16 cellular contexts compared by ENCODE assay signal in genomic region chr13:68509734-68510621, GRCh38.
DNase-seq lines count a peak whose midpoint lies in the region; ATAC-seq, FAIRE-seq and TF ChIP-seq lines count a peak whose summit lies in the region.
"Had no signal": no experiment of that assay in that cellular context is flagged by ENCODE, and none has a peak within 500 bp of the region (broad histone marks: within the 10 kb centered on the region; RNA-seq: fewer than 3 reads in every experiment).

No MANE protein-coding gene starts in this region.

- H3K4me1 ChIP-seq in stomach (no peaks in the 10 kb centered on the region), kidney (ENCODE audit: control insufficient read depth in 1 of 2, insufficient read depth in 1 of 2, low read depth in 1 of 2, low read length in 2 of 2) (no peaks in the 10 kb centered on the region)
- H3K4me1 ChIP-seq: prostate gland had no signal

- intact Hi-C loops in stomach (cut with DNase I; ENCODE audit: low total_unique reads) (no loop called here), kidney (cut with DNase I) (no loop called here)

- no peak overlapping the region for H3K9ac ChIP-seq in kidney (ENCODE audit: low read length in 2 of 2)
- H3K9ac ChIP-seq: BLaER1 treated with 17β-estradiol and CSF1 and Interleukin-3, amounts not matched to agents 10 nM and 100 nM had no signal

- no peak overlapping the region for H3K27ac ChIP-seq in stomach
- H3K27ac ChIP-seq in kidney (ENCODE audit: low read depth in 2 of 2, low read length in 2 of 2), result no peak overlapping the region
- H3K27ac ChIP-seq: BLaER1 treated with 17β-estradiol and CSF1 and Interleukin-3, amounts not matched to agents 10 nM and 100 nM; prostate gland had no signal

- TF ChIP-seq EP300 in stomach (IDR thresholded peaks at IDR 0.05), result no peak

- TF ChIP-seq CTCF in epithelial cell of esophagus (IDR thresholded peaks at IDR 0.05; ENCODE audit: insufficient read depth, low read depth, low read length, missing control alignments) (no peak), stomach (IDR thresholded peaks at IDR 0.05) (no peak), kidney (IDR thresholded peaks at IDR 0.05; ENCODE audit: borderline replicate concordance, extremely low read depth, insufficient read depth) (no peak)

- H3K9me3 ChIP-seq in stomach (no peaks in the 10 kb centered on the region), kidney (ENCODE audit: control insufficient read depth in 1 of 2, low read length in 2 of 2) (no peaks in the 10 kb centered on the region)
- H3K9me3 ChIP-seq: BLaER1 treated with 17β-estradiol and CSF1 and Interleukin-3, amounts not matched to agents 10 nM and 100 nM; prostate gland had no signal

- H3K4me3 ChIP-seq in epithelial cell of esophagus (ENCODE audit: low read length), result no peak overlapping the region
- H3K4me3 ChIP-seq in stomach, result no peak overlapping the region
- no peak overlapping the region for H3K4me3 ChIP-seq in kidney (ENCODE audit: low read length in 2 of 2)
- H3K4me3 ChIP-seq: BLaER1 treated with 17β-estradiol and CSF1 and Interleukin-3, amounts not matched to agents 10 nM and 100 nM; prostate gland had no signal

- DNase-seq in epithelial cell of esophagus (ENCODE audit: low read depth), result peak; percentile 67
- no peak for DNase-seq in SIG-M5 treated with dmso at 0.1 percent for 504 hours (lab: John Stamatoyannopoulos, UW; ENCODE audit: unreplicated experiment)
- no peak for DNase-seq in stimulated activated CD4-positive, alpha-beta T cell treated with anti-CD3 and anti-CD28 coated beads, Interleukin-15, amount 100 ng/mL, for 24 hours
- DNase-seq in stomach, result no peak
- DNase-seq in kidney, result no peak
- DNase-seq: activated T-cell treated with anti-CD3 and anti-CD28 coated beads for 4 hours; cortex of kidney; HFFc6; stimulated activated CD4-positive, alpha-beta T cell treated with anti-CD3 and anti-CD28 coated beads, Interleukin-2, amount 100 ng/mL, for 24 hours; stimulated activated naive CD4-positive, alpha-beta T cell treated with Interleukin-2 at 50 U/mL for 16 hours had no signal

- FAIRE-seq in kidney (lab: Jason Lieb, UNC), result no peak
- FAIRE-seq: HepG2 had no signal

- H3K27me3 ChIP-seq in stomach, result no peaks in the 10 kb centered on the region
- H3K27me3 ChIP-seq: BLaER1 treated with 17β-estradiol and CSF1 and Interleukin-3, amounts not matched to agents 10 nM and 100 nM had no signal

- ATAC-seq in GM18858 (IDR thresholded peaks at IDR 0.05; ENCODE audit: unreplicated experiment) (peak; percentile 66), GM21737 (IDR thresholded peaks at IDR 0.05; ENCODE audit: unreplicated experiment) (peak; percentile 69), HG03439 (IDR thresholded peaks at IDR 0.05; ENCODE audit: unreplicated experiment) (peak; percentile 58)
- ATAC-seq: HepG2 had no signal

- no peak for TF ChIP-seq POLR2A in stomach (IDR thresholded peaks at IDR 0.05)

- WGBS in stomach, 5 donors, result 84 to 89% (median 85%) methylated on average over 4 of the region's 4 CpGs

- H3K36me3 ChIP-seq in stomach (no peaks in the 10 kb centered on the region), kidney (ENCODE audit: control insufficient read depth in 1 of 2, insufficient read depth in 2 of 2, low read length in 2 of 2) (no peaks in the 10 kb centered on the region)
- H3K36me3 ChIP-seq: BLaER1 treated with 17β-estradiol and CSF1 and Interleukin-3, amounts not matched to agents 10 nM and 100 nM; prostate gland had no signal
